19 cellular contexts compared by ENCODE assay signal in the genomic region with DNA sequence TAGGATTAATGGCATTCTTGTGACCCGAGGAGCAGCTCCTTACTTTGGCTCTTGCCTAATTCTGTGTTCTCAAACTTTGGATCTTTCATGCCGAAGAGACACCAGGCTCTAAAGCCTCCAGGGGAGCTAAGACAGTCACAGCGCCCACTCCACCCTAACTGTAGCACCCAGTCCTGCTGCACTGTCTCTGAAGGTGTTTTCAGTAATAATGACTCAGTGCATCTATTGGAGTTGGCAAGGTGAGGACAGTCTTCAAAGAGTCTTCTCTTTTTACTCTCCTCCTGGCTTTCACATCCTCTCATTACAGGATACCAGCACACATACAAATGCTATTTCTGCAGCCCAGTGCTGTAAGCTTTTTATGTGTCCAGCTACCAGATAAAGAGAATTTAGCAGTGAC.
DNase-seq lines count a peak whose midpoint lies in the region; ATAC-seq and TF ChIP-seq lines count a peak whose summit lies in the region.
"Had no signal": no experiment of that assay in that cellular context is flagged by ENCODE, and none has a peak within 500 bp of the region (broad histone marks: within the 10 kb centered on the region; RNA-seq: fewer than 3 reads in every experiment).

No MANE protein-coding gene starts in this region.

- TF ChIP-seq CTCF in endothelial cell (IDR thresholded peaks at IDR 0.05; ENCODE audit: unreplicated experiment) (no peak), hepatocyte (IDR thresholded peaks at IDR 0.05; ENCODE audit: poor library complexity) (no peak)

- H3K4me3 Mint-ChIP-seq in stimulated activated naive CD8-positive, alpha-beta T cell treated with anti-CD3 and anti-CD28 coated beads, Interleukin-15, amount 100 ng/mL, for 72 hours = no peak overlapping the region
- H3K4me3 Mint-ChIP-seq in memory B cell (no peak overlapping the region), endothelial cell (ENCODE audit: unreplicated experiment) (no peak overlapping the region)
- H3K4me3 Mint-ChIP-seq: GM23338 had no signal

- H2AFZ ChIP-seq in hepatocyte = no peak overlapping the region
- H2AFZ ChIP-seq: GM23338 had no signal

- H3K36me3 ChIP-seq in skeletal muscle tissue (ENCODE audit: control insufficient read depth in 3 of 3, insufficient read depth in 3 of 3, low read length in 3 of 3) (no peaks in the 10 kb centered on the region), hepatocyte (replicated peaks; ENCODE audit: insufficient read depth, low read depth) (no peaks in the 10 kb centered on the region)

- H3K4me1 Mint-ChIP-seq in stimulated activated naive CD8-positive, alpha-beta T cell treated with anti-CD3 and anti-CD28 coated beads, Interleukin-15, amount 100 ng/mL, for 72 hours = peaks cover 6% of the 10 kb centered on the region
- peaks cover 22% of the 10 kb centered on the region for H3K4me1 Mint-ChIP-seq in memory B cell
- peaks cover 15% of the 10 kb centered on the region for H3K4me1 Mint-ChIP-seq in endothelial cell (ENCODE audit: unreplicated experiment)

- no peaks in the 10 kb centered on the region for H3K9me3 ChIP-seq in skeletal muscle tissue (ENCODE audit: control insufficient read depth in 3 of 3, low read length in 3 of 3)
- H3K9me3 ChIP-seq in hepatocyte (ENCODE audit: low read depth) = no peaks in the 10 kb centered on the region
- H3K9me3 ChIP-seq: A549 had no signal

- H3K4me3 ChIP-seq in skeletal muscle tissue (ENCODE audit: low read length in 3 of 3) = no peak overlapping the region
- H3K4me3 ChIP-seq in hepatocyte = no peak overlapping the region
- H3K4me3 ChIP-seq: A549, GM23338 had no signal

- H3K36me3 Mint-ChIP-seq in memory B cell (peaks cover 15% of the 10 kb centered on the region), endothelial cell (ENCODE audit: low read depth, unreplicated experiment) (no peaks in the 10 kb centered on the region)

- no peak overlapping the region for H3K4me2 ChIP-seq in hepatocyte
- H3K4me2 ChIP-seq: A549, GM23338 had no signal

- H3K9me2 ChIP-seq in hepatocyte (replicated peaks; ENCODE audit: insufficient read depth) = no peaks in the 10 kb centered on the region

- H4K20me1 ChIP-seq in hepatocyte (ENCODE audit: insufficient read depth, poor library complexity, severe bottlenecking) = no peaks in the 10 kb centered on the region

- peak overlapping the region in 1 of 2 donors; percentile 38 for H3K27ac Mint-ChIP-seq in stimulated activated naive CD8-positive, alpha-beta T cell treated with anti-CD3 and anti-CD28 coated beads, Interleukin-15, amount 100 ng/mL, for 72 hours
- H3K27ac Mint-ChIP-seq in memory B cell (peak overlapping the region; percentile 13), endothelial cell (ENCODE audit: unreplicated experiment) (no peak overlapping the region)
- H3K27ac Mint-ChIP-seq: GM23338 had no signal

- H3K4me1 ChIP-seq in skeletal muscle tissue (ENCODE audit: control insufficient read depth in 3 of 3, insufficient read depth in 3 of 3, low read length in 3 of 3) (peaks cover 61 to 83% (median 65%) of the 10 kb centered on the region in 3 donors), hepatocyte (ENCODE audit: insufficient read depth) (peaks cover 13% of the 10 kb centered on the region)

- peaks cover 9% of the 10 kb centered on the region for H3K27me3 Mint-ChIP-seq in stimulated activated naive CD8-positive, alpha-beta T cell treated with anti-CD3 and anti-CD28 coated beads, Interleukin-15, amount 100 ng/mL, for 72 hours
- H3K27me3 Mint-ChIP-seq in memory B cell (no peaks in the 10 kb centered on the region), endothelial cell (ENCODE audit: unreplicated experiment) (peaks cover 27% of the 10 kb centered on the region)

- peaks cover 96% of the 10 kb centered on the region for H3K79me2 ChIP-seq in hepatocyte

- no peaks in the 10 kb centered on the region for H3K9me3 Mint-ChIP-seq in stimulated activated naive CD8-positive, alpha-beta T cell treated with anti-CD3 and anti-CD28 coated beads, Interleukin-15, amount 100 ng/mL, for 72 hours
- no peaks in the 10 kb centered on the region for H3K9me3 Mint-ChIP-seq in memory B cell
- no peaks in the 10 kb centered on the region for H3K9me3 Mint-ChIP-seq in endothelial cell (ENCODE audit: unreplicated experiment)
- H3K9me3 Mint-ChIP-seq: GM23338 had no signal

- no peak overlapping the region for H3K9ac ChIP-seq in skeletal muscle tissue (ENCODE audit: low read depth in 1 of 3, low read length in 3 of 3)

- WGBS in hepatocyte (ENCODE audit: low lambda C conversion rate, missing lambda C conversion rate) = 87% methylated on average over 3 of the region's 3 CpGs

- H3K27ac ChIP-seq in skeletal muscle tissue (ENCODE audit: low read depth, low read length) = peak overlapping the region; percentile 10
- H3K27ac ChIP-seq in hepatocyte = no peak overlapping the region
- H3K27ac ChIP-seq: A549 had no signal

- H3K27me3 ChIP-seq in skeletal muscle tissue (ENCODE audit: control insufficient read depth in 3 of 3, insufficient read depth in 3 of 3, low read length in 3 of 3) (no peaks in the 10 kb centered on the region), hepatocyte (no peaks in the 10 kb centered on the region)

- DNase-seq in stimulated activated naive CD8-positive, alpha-beta T cell treated with anti-CD3 and anti-CD28 coated beads, Interleukin-15, amount 100 ng/mL, for 72 hours = no peak
- no peak for DNase-seq in stimulated activated naive CD8-positive, alpha-beta T cell treated with anti-CD3 and anti-CD28 coated beads, Interleukin-15, Interleukin-2, amounts not matched to agents 100 U/mL and 50 U/mL, for 24 hours
- DNase-seq in memory B cell (ENCODE audit: low spot score in 2 of 2) (no peak), GF-D8 (lab: John Stamatoyannopoulos, UW) (no peak), endothelial cell (ENCODE audit: low spot score) (no peak), hepatocyte (ENCODE audit: low spot score) (no peak)
- DNase-seq: COR-L47; KBM-7; NCI-H1417 treated with DMSO at 0.1 percent for 48 hours; NCI-H1930; NCI-H446; NCI-H69; NK-92 treated with Interleukin-12 subunit alpha and Interleukin-12 subunit beta, amount 100 ng/mL, for 24 hours; SHP77 had no signal

- ATAC-seq in stimulated activated naive CD8-positive, alpha-beta T cell treated with anti-CD3 and anti-CD28 coated beads, Interleukin-15, amount 100 ng/mL, for 72 hours = peak; percentile 57
- no peak for ATAC-seq in stimulated activated naive CD8-positive, alpha-beta T cell treated with anti-CD3 and anti-CD28 coated beads, Interleukin-15, Interleukin-2, amounts not matched to agents 100 U/mL and 50 U/mL, for 24 hours
- ATAC-seq in memory B cell (ENCODE audit: low read depth) (no peak), GM21717 (IDR thresholded peaks at IDR 0.05; ENCODE audit: unreplicated experiment) (no peak)
- ATAC-seq: GM23338, HCT116 had no signal
